Comparison of ENCODE assay signal across 22 cellular contexts in genomic region chr6:89675949-89676753, GRCh38. TPM values are rescaled to one million over a fixed set of nuclear protein-coding genes. Genes with fewer than 3 reads are reported as not detected.
DNase-seq lines count a peak whose midpoint lies in the region; ATAC-seq, FAIRE-seq and TF ChIP-seq lines count a peak whose summit lies in the region.
"Had no signal": no experiment of that assay in that cellular context is flagged by ENCODE, and none has a peak within 500 bp of the region (broad histone marks: within the 10 kb centered on the region; RNA-seq: fewer than 3 reads in every experiment).

No MANE protein-coding gene starts in this region.

- H3K79me2 ChIP-seq in GM23248 (ENCODE audit: insufficient read depth) (no peaks in the 10 kb centered on the region), K562 (ENCODE audit: control insufficient read depth, insufficient read depth, low read length) (no peaks in the 10 kb centered on the region; the same call in 2 of the 3 replicates)

- TF ChIP-seq CTCF in K562 (IDR thresholded peaks at IDR 0.05 in 2 of 3, conservative IDR thresholded peaks at IDR 0.05 in 1 of 3; ENCODE audit: insufficient read depth in 2 of 3, low read depth in 1 of 3, low read length in 3 of 3): no peak
- no peak for TF ChIP-seq CTCF in fibroblast of the aortic adventitia (IDR thresholded peaks at IDR 0.05; ENCODE audit: insufficient read depth, low read length)
- no peak for TF ChIP-seq CTCF in psoas muscle (IDR thresholded peaks at IDR 0.05)

- CTCF ChIA-PET in K562 (lab: Yijun Ruan, JAX; ENCODE audit: low intra/inter-chr PET ratio): no interaction called here

- POLR2A ChIA-PET in K562 (lab: Yijun Ruan, JAX): interaction anchor here (1.0 kb wide), 1 partner anchor 14 kb away, joined by 3 read pairs; no protein-coding TSS in a partner anchor

- H4K20me1 ChIP-seq in GM23248 (ENCODE audit: insufficient read depth): no peaks in the 10 kb centered on the region
- H4K20me1 ChIP-seq in K562 (replicated peaks; ENCODE audit: control insufficient read depth, insufficient read depth, low read length): no peaks in the 10 kb centered on the region; the same call in 1 of the 2 replicates

- H3K27ac ChIP-seq in GM23248 (no peak overlapping the region), K562 (ENCODE audit: extremely low read depth, low read depth, low read length) (no peak overlapping the region), psoas muscle (peak overlapping the region; percentile 74)
- H3K27ac ChIP-seq: epithelial cell of prostate, VCaP had no signal

- no peaks in the 10 kb centered on the region for H3F3A ChIP-seq in GM23248 (ENCODE audit: insufficient read depth)

- H3K9me2 ChIP-seq in GM23248 (ENCODE audit: insufficient read depth): no peaks in the 10 kb centered on the region

- no peak for FAIRE-seq in K562 (lab: Jason Lieb, UNC)

- WGBS in GM23248 (ENCODE audit: low coverage in 1 of 2, low lambda C conversion rate in 2 of 2, missing lambda C conversion rate in 2 of 2), 2 experiments: 30 to 40% methylated on average over 7 of the region's 7 CpGs
- WGBS in K562 (ENCODE audit: insufficient coverage, low coverage, missing lambda C conversion rate): 74% methylated on average over 7 of the region's 7 CpGs
- 17 to 26% (median 18%) methylated on average over 7 of the region's 7 CpGs for WGBS in psoas muscle, 3 donors

- H3K4me3 ChIP-seq in GM23248 (no peak overlapping the region), K562 (no peak overlapping the region), fibroblast of the aortic adventitia (ENCODE audit: low read depth, low read length) (no peak overlapping the region), psoas muscle (peak overlapping the region; percentile 39)
- H3K4me3 ChIP-seq: HAP-1 had no signal

- no peak overlapping the region for H3K4me2 ChIP-seq in GM23248 (ENCODE audit: unreplicated experiment)
- H3K4me2 ChIP-seq in K562 (ENCODE audit: insufficient read depth, low read length): no peak overlapping the region

- no peak for TF ChIP-seq EP300 in K562 (IDR thresholded peaks at IDR 0.05; ENCODE audit: low read length)

- in situ Hi-C loops in GM23248 (cut with MboI) (no loop called here), K562 (cut with MboI) (no loop called here)

- H3K36me3 ChIP-seq in GM23248 (ENCODE audit: low read depth) (peaks cover 29% of the 10 kb centered on the region; the same call in 1 of the 2 replicates), K562 (ENCODE audit: control insufficient read depth, insufficient read depth, low read length) (peaks cover 96% of the 10 kb centered on the region), psoas muscle (ENCODE audit: insufficient read depth in 1 of 2, low read depth in 1 of 2) (peaks cover 12 to 100% of the 10 kb centered on the region in 2 donors)

- TF ChIP-seq RAD21 in K562 (CRISPR knock-in tag; conservative IDR thresholded peaks at IDR 0.05 in 1 of 2, IDR thresholded peaks at IDR 0.05 in 1 of 2): no peak

- H3K4me1 ChIP-seq in GM23248 (ENCODE audit: insufficient read depth): no peaks in the 10 kb centered on the region
- H3K4me1 ChIP-seq in K562 (replicated peaks in 1 of 2; ENCODE audit: control insufficient read depth in 2 of 2, insufficient read depth in 2 of 2, low read length in 2 of 2): no peaks in the 10 kb centered on the region
- H3K4me1 ChIP-seq in psoas muscle: peaks cover 27% of the 10 kb centered on the region
- H3K4me1 ChIP-seq: HAP-1 had no signal

- no peak for TF ChIP-seq POLR2A in K562 (conservative IDR thresholded peaks at IDR 0.05)

- no peak overlapping the region for H2AFZ ChIP-seq in GM23248
- no peak overlapping the region for H2AFZ ChIP-seq in K562 (ENCODE audit: low read depth, low read length)

- no peak overlapping the region for H3K9ac ChIP-seq in GM23248
- H3K9ac ChIP-seq in K562 (ENCODE audit: insufficient read depth in 1 of 2, low read depth in 2 of 2, low read length in 2 of 2): no peak overlapping the region

- H3K9me3 ChIP-seq in GM23248 (ENCODE audit: low read depth) (no peaks in the 10 kb centered on the region), K562 (replicated peaks; ENCODE audit: control insufficient read depth, insufficient read depth, low read depth, low read length) (no peaks in the 10 kb centered on the region), psoas muscle (no peaks in the 10 kb centered on the region)
- H3K9me3 ChIP-seq: HAP-1 had no signal

- no TSS peak for BruUV-seq in K562 (replicated peaks; lab: Mats Ljungman, UMichigan)

- ATAC-seq in K562: no peak
- peak in 3 of 4 donors; percentile 67 to 82 (median 78) for ATAC-seq in psoas muscle
- ATAC-seq: natural killer cell treated with Interleukin-12 subunit alpha and Interleukin-12 subunit beta and Interleukin-15 and Interleukin-18, amount 100 ng/mL, for 72 hours had no signal

- DNase-seq in GM23248: peak; percentile 4
- DNase-seq in K562 (ENCODE audit: extremely low read depth in 1 of 4, low spot score in 3 of 4): no peak
- DNase-seq in fibroblast of the aortic adventitia (ENCODE audit: low read depth): peak; percentile 82
- no peak for DNase-seq in psoas muscle
- no peak for DNase-seq in NCI-H1417 treated with DMSO at 0.1 percent for 48 hours (lab: John Stamatoyannopoulos, UW)
- no peak for DNase-seq in SHP77 treated with DMSO at 0.1 percent for 48 hours (lab: John Stamatoyannopoulos, UW)
- no peak for DNase-seq in activated CD4-positive, alpha-beta T cell treated with anti-CD3 and anti-CD28 coated beads for 1 hour
- no peak for DNase-seq in kidney glomerular epithelial cell (lab: John Stamatoyannopoulos, UW)
- DNase-seq: activated CD4-positive, alpha-beta memory T cell treated with anti-CD3 and anti-CD28 coated beads, Interleukin-2, amount 10 ng/mL, durations not matched to agents 7 days and 5 days; activated naive CD4-positive, alpha-beta T cell treated with anti-CD3 and anti-CD28 coated beads, Interleukin-2, amount 10 ng/mL, durations not matched to agents 7 days and 5 days; activated T-cell treated with anti-CD3 and anti-CD28 coated beads, Interleukin-2, amount 50 U/mL, for 24 hours; dermis blood vessel endothelial cell; head of caudate nucleus; islet precursor cell; NCI-H1105; NCI-H2107; NCI-H69; SHP77 had no signal

- intact Hi-C loops in K562 (cut with micrococcal nuclease): no loop called here
- intact Hi-C loops in psoas muscle (cut with DNase I): loop anchor here in 1 of 2 donors (5.0 kb wide), 1 partner anchor 244 kb away; the partner anchor contains the start of gene ANKRD6

- H3K9me1 ChIP-seq in K562 (ENCODE audit: control insufficient read depth, insufficient read depth, low read length): no peaks in the 10 kb centered on the region

- H3K27me3 ChIP-seq in GM23248 (replicated peaks; ENCODE audit: insufficient read depth): no peaks in the 10 kb centered on the region
- H3K27me3 ChIP-seq in K562 (ENCODE audit: control insufficient read depth in 2 of 2, insufficient read depth in 2 of 2, low read length in 2 of 2): no peaks in the 10 kb centered on the region
- no peaks in the 10 kb centered on the region for H3K27me3 ChIP-seq in psoas muscle (ENCODE audit: insufficient read depth in 3 of 3, low read length in 2 of 3)

TF ChIP-seq in K562, 482 proteins besides CTCF, POLR2A, EP300 and RAD21 (continues in another document):
- TF ChIP-seq E2F3 (CRISPR knock-in tag; IDR thresholded peaks at IDR 0.05) (no peak), SAP30 (IDR thresholded peaks at IDR 0.05; ENCODE audit: borderline replicate concordance, insufficient read depth, low read depth, low read length, poor library complexity, severe bottlenecking) (no peak), SRF (CRISPR knock-in tag; IDR thresholded peaks at IDR 0.05) (no peak), RBM22 (IDR thresholded peaks at IDR 0.05; ENCODE audit: low read depth, low read length, poor library complexity, severe bottlenecking) (no peak), ZNF764 (CRISPR knock-in tag; IDR thresholded peaks at IDR 0.05; ENCODE audit: low read depth) (no peak), MAFF (IDR thresholded peaks at IDR 0.05; ENCODE audit: low read length) (peak; percentile 48), XRCC5 (IDR thresholded peaks at IDR 0.05; ENCODE audit: low read depth, low read length) (no peak), RFX7 (CRISPR knock-in tag; IDR thresholded peaks at IDR 0.05) (no peak), ZNF311 (CRISPR knock-in tag; IDR thresholded peaks at IDR 0.05) (no peak), MXI1 (IDR thresholded peaks at IDR 0.05; ENCODE audit: low read depth, low read length) (no peak), SRSF9 (IDR thresholded peaks at IDR 0.05; ENCODE audit: borderline replicate concordance, low read depth, low read length) (no peak), HOXB6 (CRISPR knock-in tag; IDR thresholded peaks at IDR 0.05; ENCODE audit: borderline replicate concordance) (no peak), MAFG (tag; conservative IDR thresholded peaks at IDR 0.05) (peak; percentile 38; the same call in 1 of the 2 replicates), PHB (CRISPR knock-in tag; IDR thresholded peaks at IDR 0.05) (no peak), RBFOX2 (IDR thresholded peaks at IDR 0.05; ENCODE audit: low read depth, low read length) (no peak)

RNA-seq across cellular contexts. Expression of gene LYRM2, which starts 37.6 kb away (rescaled TPM):
- 30.1 and 30.6 TPM in 2 replicates for total RNA-seq in GM23248 (2014; rRNA removed; shearing (Covaris generic))
- 68.2 and 69.5 TPM in 2 replicates for polyA plus RNA-seq in GM23248 (2016; fragmentation: Nextera tagmentation; extraction: Ambion mirVana)
- 9.2 and 33.2 TPM in 2 replicates for total RNA-seq in K562 (2011; cell fraction: chromatin; rRNA removed; ENCODE audit: low replicate concordance)
- total RNA-seq in K562 (2011; cell fraction: nucleolus; rRNA removed): 9.2 and 12.9 TPM in 2 replicates
- total RNA-seq in K562 (2011; cell fraction: nucleoplasm; rRNA removed): 16.3 and 16.7 TPM in 2 replicates
- total RNA-seq in K562 (2014; rRNA removed): 13.9 and 17.8 TPM in 2 replicates
- total RNA-seq in K562 (2014; rRNA removed; fragmentation: Illumina TruSeq; extraction: Trizol): 42.9 and 50.0 TPM in 2 replicates
- total RNA-seq in K562 (2015; rRNA removed; fragmentation: Illumina TruSeq; extraction: Trizol): 28.4 and 36.0 TPM in 2 replicates
- total RNA-seq in K562 (2021): 35.7 and 36.8 TPM in 2 replicates
- polyA plus RNA-seq in K562 (2011; rRNA removed): 34.3 and 56.0 TPM in 2 replicates
- 4.6 and 10.2 TPM in 2 replicates for polyA plus RNA-seq in K562 (2011; cell fraction: cytosol; rRNA removed)
- 5.0 and 6.0 TPM in 2 replicates for polyA plus RNA-seq in K562 (2011; cell fraction: nucleus; rRNA removed)
- polyA plus RNA-seq in K562 (2012): 41.3 and 47.7 TPM in 2 replicates
- 44.9 and 49.0 TPM in 2 replicates for polyA plus RNA-seq in K562 (2014; fragmentation: Illumina TruSeq; extraction: Trizol)
- polyA plus RNA-seq in K562 (2014; fragmentation: Nextera tagmentation; extraction: Ambion mirVana): 100 to 1,000 TPM; 101 to 115 TPM
- polyA plus RNA-seq in K562 (2014; rRNA removed): 25.3 and 30.9 TPM in 2 replicates
- polyA minus RNA-seq in K562 (2011; rRNA and poly(A)+ RNA removed): 23.3 and 25.6 TPM in 2 replicates
- 6.4 and 8.8 TPM in 2 replicates for polyA minus RNA-seq in K562 (2011; cell fraction: cytosol; rRNA and poly(A)+ RNA removed)
- polyA minus RNA-seq in K562 (2011; cell fraction: nucleus; rRNA and poly(A)+ RNA removed): 5.8 and 10.7 TPM in 2 replicates
- total RNA-seq in fibroblast of the aortic adventitia (ENCODE audit: low replicate concordance): 19.6 and 35.5 TPM in 2 replicates
- total RNA-seq in psoas muscle: 10 to 100 TPM; 36.3 to 45.6 (median 40.8) TPM
- polyA plus RNA-seq in psoas muscle: 10 to 100 TPM; 22.1 to 71.1 (median 28.8) TPM

Comparison
In these comparisons a context has a peak if more than half of its experiments do, and no peak if none do; other contexts are left out.
1. DNase-seq: peak in GM23248 (single experiment) and fibroblast of the aortic adventitia (single experiment); none in K562 (0 of 4), psoas muscle (0 of 2), NCI-H1417 treated with DMSO at 0.1 percent for 48 hours (single experiment), SHP77 treated with DMSO at 0.1 percent for 48 hours (single experiment), activated CD4-positive, alpha-beta T cell treated with anti-CD3 and anti-CD28 coated beads for 1 hour (single experiment) and kidney glomerular epithelial cell (single experiment).